ENCODE assay signal across 1 cellular context in the genomic region with DNA sequence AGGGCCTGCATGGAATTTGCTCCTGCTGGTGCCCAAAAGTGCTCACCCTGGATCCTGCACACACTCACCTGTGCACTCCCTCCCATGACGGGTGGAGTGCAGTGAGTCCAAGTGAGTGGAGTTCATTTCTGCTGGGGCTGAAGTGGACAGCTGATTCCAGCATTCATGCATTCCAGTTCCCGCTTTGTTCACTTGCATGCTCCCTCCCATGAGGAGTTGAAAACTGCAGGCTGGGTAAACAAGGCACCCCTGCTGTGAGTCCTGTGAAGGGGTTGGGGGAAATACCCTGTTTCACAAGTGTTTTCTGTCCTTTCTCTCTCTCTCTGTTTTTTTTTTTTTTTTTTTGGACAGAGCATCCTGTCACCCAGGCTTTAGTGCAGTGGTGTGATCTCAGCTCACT.
TF ChIP-seq lines count a peak whose summit lies in the region.

No MANE protein-coding gene starts in this region.

TF ChIP-seq in WTC11, 78 proteins besides CTCF, POLR2A, EP300 and RAD21 (continued from another document):
- TF ChIP-seq ZNF396 (CRISPR knock-in tag; IDR thresholded peaks at IDR 0.05; ENCODE audit: borderline replicate concordance) = no peak
- no peak for TF ChIP-seq ZNF232 (CRISPR knock-in tag; IDR thresholded peaks at IDR 0.05)
- no peak for TF ChIP-seq ZNF532 (CRISPR knock-in tag; IDR thresholded peaks at IDR 0.05; ENCODE audit: borderline replicate concordance)
- no peak for TF ChIP-seq ZNF138 (CRISPR knock-in tag; conservative IDR thresholded peaks at IDR 0.05)
- TF ChIP-seq MYBL2 (CRISPR knock-in tag; IDR thresholded peaks at IDR 0.05) = no peak
- no peak for TF ChIP-seq PRRX2 (CRISPR knock-in tag; IDR thresholded peaks at IDR 0.05)
- TF ChIP-seq, protein P1, sequence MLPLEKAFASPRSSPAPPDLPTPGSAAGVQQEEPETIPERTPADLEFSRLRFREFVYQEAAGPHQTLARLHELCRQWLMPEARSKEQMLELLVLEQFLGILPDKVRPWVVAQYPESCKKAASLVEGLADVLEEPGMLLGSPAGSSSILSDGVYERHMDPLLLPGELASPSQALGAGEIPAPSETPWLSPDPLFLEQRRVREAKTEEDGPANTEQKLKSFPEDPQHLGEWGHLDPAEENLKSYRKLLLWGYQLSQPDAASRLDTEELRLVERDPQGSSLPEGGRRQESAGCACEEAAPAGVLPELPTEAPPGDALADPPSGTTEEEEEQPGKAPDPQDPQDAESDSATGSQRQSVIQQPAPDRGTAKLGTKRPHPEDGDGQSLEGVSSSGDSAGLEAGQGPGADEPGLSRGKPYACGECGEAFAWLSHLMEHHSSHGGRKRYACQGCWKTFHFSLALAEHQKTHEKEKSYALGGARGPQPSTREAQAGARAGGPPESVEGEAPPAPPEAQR (CRISPR knock-in tag; IDR thresholded peaks at IDR 0.05) = no peak
- no peak for TF ChIP-seq ETV6 (CRISPR knock-in tag; IDR thresholded peaks at IDR 0.05)
- TF ChIP-seq NFYB (CRISPR knock-in tag; conservative IDR thresholded peaks at IDR 0.05; ENCODE audit: low read depth) = no peak
